9 cellular contexts compared by ENCODE assay signal in the genomic region with DNA sequence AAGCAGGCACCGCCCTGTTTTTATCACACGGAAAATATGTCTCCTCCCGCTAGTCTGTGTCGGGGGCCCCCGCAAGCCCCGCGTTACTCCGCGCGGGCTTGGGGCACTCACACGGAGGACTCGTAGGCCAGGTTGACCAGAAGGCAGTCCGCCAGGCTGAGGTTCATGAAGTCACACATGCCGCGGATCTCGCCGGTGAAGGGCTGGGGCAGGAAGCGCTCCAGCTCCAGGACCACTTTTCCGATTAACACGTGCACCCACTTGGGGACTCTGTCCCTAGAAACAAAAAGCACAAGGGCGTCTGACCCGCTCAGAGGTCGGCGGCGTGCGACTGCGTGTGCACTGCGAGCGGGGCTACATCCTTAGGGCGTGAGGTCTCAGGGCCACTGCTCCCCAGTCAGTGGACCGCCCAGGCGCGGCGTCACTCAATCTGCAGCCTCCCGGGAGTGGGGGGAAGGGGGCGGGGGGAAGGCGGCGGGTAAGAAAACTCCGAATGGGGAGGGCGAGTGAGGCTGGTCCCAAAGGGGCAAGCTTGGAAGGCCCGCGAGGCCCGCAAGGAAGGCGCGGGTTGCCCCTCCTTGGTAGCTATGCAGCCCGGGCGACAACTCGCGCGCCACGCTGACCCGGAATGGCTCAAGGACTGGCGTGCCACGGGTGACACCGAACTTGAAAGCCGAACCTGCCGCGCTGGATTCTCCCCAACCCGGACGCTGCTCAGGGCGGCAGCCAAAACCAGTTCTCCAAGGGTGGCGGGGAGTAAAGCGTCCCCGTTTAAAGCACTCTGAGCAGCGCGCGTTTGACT. TPM values are rescaled to one million over a fixed set of nuclear protein-coding genes. Genes with fewer than 3 reads are reported as not detected.
A peak's percentile ranks its signal among the peaks of the same experiment; 100 is the strongest.
DNase-seq lines count a peak whose midpoint lies in the region; ATAC-seq and TF ChIP-seq lines count a peak whose summit lies in the region.
"Had no signal": no experiment of that assay in that cellular context is flagged by ENCODE, and none has a peak within 500 bp of the region (broad histone marks: within the 10 kb centered on the region; RNA-seq: fewer than 3 reads in every experiment).

No MANE protein-coding gene starts in this region.

- no peaks in the 10 kb centered on the region for H3K9me3 Mint-ChIP-seq in endothelial cell (ENCODE audit: unreplicated experiment)

- peak; percentile 63 for DNase-seq in 8988T
- DNase-seq in GM13977 (ENCODE audit: low spot score), result peak; percentile 87
- peak; percentile 78 for DNase-seq in NCI-H69 (lab: John Stamatoyannopoulos, UW)
- peak; percentile 47 for DNase-seq in activated CD8-positive, alpha-beta memory T cell treated with anti-CD3 and anti-CD28 coated beads, Interleukin-2, amount 50 U/mL, for 24 hours (ENCODE audit: extremely low read depth)
- DNase-seq in endothelial cell (ENCODE audit: low spot score), result peak; percentile 50
- peak; percentile 4 for DNase-seq in middle frontal gyrus (ENCODE audit: extremely low spot score, low spot score)
- peak; percentile 61 to 70 for DNase-seq in stimulated activated CD8-positive, alpha-beta memory T cell treated with anti-CD3 and anti-CD28 coated beads, Interleukin-2, amount 100 ng/mL, for 48 hours (ENCODE audit: low read depth in 2 of 2)

- ATAC-seq in HG02884 (IDR thresholded peaks at IDR 0.05; ENCODE audit: unreplicated experiment), result peak; percentile 55

- TF ChIP-seq CTCF in GM13977 (IDR thresholded peaks at IDR 0.05; ENCODE audit: extremely low read depth, insufficient read depth, missing control alignments) (no peak), endothelial cell (IDR thresholded peaks at IDR 0.05; ENCODE audit: unreplicated experiment) (no peak)

- H3K4me3 Mint-ChIP-seq in endothelial cell (ENCODE audit: unreplicated experiment), result peak overlapping the region; percentile 93

- in situ Hi-C loops in GM13977 (cut with MboI; ENCODE audit: low pct_unique_long_range_greater_than_20kb, low sequenced_read_pairs, unreplicated experiment), result no loop called here

- H3K27ac Mint-ChIP-seq in endothelial cell (ENCODE audit: unreplicated experiment), result no peak overlapping the region

- peaks cover 8% of the 10 kb centered on the region for H3K27me3 Mint-ChIP-seq in endothelial cell (ENCODE audit: unreplicated experiment)

- peaks cover 7% of the 10 kb centered on the region for H3K4me1 Mint-ChIP-seq in endothelial cell (ENCODE audit: unreplicated experiment)

- H3K36me3 Mint-ChIP-seq in endothelial cell (ENCODE audit: low read depth, unreplicated experiment), result peaks cover 3% of the 10 kb centered on the region

RNA-seq across cellular contexts. Expression of gene NAAA, which starts 0.7 kb away (rescaled TPM):
- 4.0 TPM for total RNA-seq in endothelial cell (ENCODE audit: unreplicated experiment)

RNA-seq across cellular contexts. Expression of gene PPEF2, which starts 37.8 kb away (rescaled TPM):
- total RNA-seq in endothelial cell (ENCODE audit: unreplicated experiment), result not detected
- total RNA-seq: HT1080 had no signal

RNA-seq across cellular contexts. Expression of gene SDAD1, which starts 50.7 kb away (rescaled TPM):
- total RNA-seq in endothelial cell (ENCODE audit: unreplicated experiment), result 40.6 TPM

Comparison
In these comparisons a context has a peak if more than half of its experiments do, and no peak if none do; other contexts are left out.
1. Peak in every context shown above with its lines: DNase-seq and ATAC-seq.
2. DNase-seq: peak in every context shown above with its lines; median percentile 87 in GM13977; 78 in NCI-H69; 66 in stimulated activated CD8-positive, alpha-beta memory T cell treated with anti-CD3 and anti-CD28 coated beads, Interleukin-2, amount 100 ng/mL, for 48 hours; 63 in 8988T; 50 in endothelial cell; 47 in activated CD8-positive, alpha-beta memory T cell treated with anti-CD3 and anti-CD28 coated beads, Interleukin-2, amount 50 U/mL, for 24 hours; 4 in middle frontal gyrus.